ENCODE assay signal across 9 cellular contexts in genomic region chr9:129665814-129666511, GRCh38. TPM values are rescaled to one million over a fixed set of nuclear protein-coding genes. Genes with fewer than 3 reads are reported as not detected.
DNase-seq lines count a peak whose midpoint lies in the region; ATAC-seq lines count a peak whose summit lies in the region.
"Had no signal": no experiment of that assay in that cellular context is flagged by ENCODE, and none has a peak within 500 bp of the region (broad histone marks: within the 10 kb centered on the region; RNA-seq: fewer than 3 reads in every experiment).

No MANE protein-coding gene starts in this region.

- H3K27ac ChIP-seq in iPS-18a (ENCODE audit: low read length), result no peak overlapping the region
- H3K27ac ChIP-seq: 22Rv1 had no signal

- peak; percentile 53 for ATAC-seq in stimulated activated naive CD8-positive, alpha-beta T cell treated with anti-CD3 and anti-CD28 coated beads, Interleukin-15, amount 100 ng/mL, for 72 hours
- ATAC-seq in GM18498 (IDR thresholded peaks at IDR 0.05; ENCODE audit: unreplicated experiment), result no peak

- DNase-seq in DMS 273 (lab: John Stamatoyannopoulos, UW; ENCODE audit: unreplicated experiment) (peak; percentile 50), DMS 273 treated with DMSO at 0.1 percent for 48 hours (lab: John Stamatoyannopoulos, UW) (no peak), NCI-H146 treated with DMSO at 0.1 percent for 48 hours (lab: John Stamatoyannopoulos, UW; ENCODE audit: unreplicated experiment) (no peak)
- no peak for DNase-seq in activated T-helper 1 cell treated with anti-CD3 and anti-CD28 coated beads, Interleukin-12 subunit alpha, Interleukin-12 subunit beta, Interleukin-2, Interleukin-4 antibody, amounts not matched to agents 30 ng/mL and 10 ng/mL and 1 ng/mL, durations not matched to agents 14 hours and 24 hours and 36 hours (ENCODE audit: low spot score)
- no peak for DNase-seq in stimulated activated naive CD8-positive, alpha-beta T cell treated with anti-CD3 and anti-CD28 coated beads, Interleukin-15, amount 100 ng/mL, for 72 hours
- DNase-seq in effector CD8-positive, alpha-beta T cell (lab: John Stamatoyannopoulos, UW), result no peak

- peak overlapping the region; percentile 50 for H3K4me3 ChIP-seq in iPS-18a (ENCODE audit: low read length)

- H3K9me3 Mint-ChIP-seq in activated T-helper 1 cell treated with anti-CD3 and anti-CD28 coated beads, Interleukin-12 subunit alpha, Interleukin-12 subunit beta, Interleukin-2, Interleukin-4 antibody, amounts not matched to agents 30 ng/mL and 10 ng/mL and 1 ng/mL, durations not matched to agents 14 hours and 24 hours and 36 hours, result no peaks in the 10 kb centered on the region
- H3K9me3 Mint-ChIP-seq in stimulated activated naive CD8-positive, alpha-beta T cell treated with anti-CD3 and anti-CD28 coated beads, Interleukin-15, amount 100 ng/mL, for 72 hours, result no peaks in the 10 kb centered on the region

- no peaks in the 10 kb centered on the region for H3K36me3 Mint-ChIP-seq in activated T-helper 1 cell treated with anti-CD3 and anti-CD28 coated beads, Interleukin-12 subunit alpha, Interleukin-12 subunit beta, Interleukin-2, Interleukin-4 antibody, amounts not matched to agents 30 ng/mL and 10 ng/mL and 1 ng/mL, durations not matched to agents 14 hours and 24 hours and 36 hours (ENCODE audit: low read depth)

- H3K9me3 ChIP-seq in iPS-18a (ENCODE audit: control insufficient read depth, low read depth, low read length), result no peaks in the 10 kb centered on the region

- intact Hi-C loops in activated T-helper 1 cell treated with anti-CD3 and anti-CD28 coated beads, Interleukin-12 subunit alpha, Interleukin-12 subunit beta, Interleukin-2, Interleukin-4 antibody, amounts not matched to agents 30 ng/mL and 10 ng/mL and 1 ng/mL, durations not matched to agents 14 hours and 24 hours and 36 hours (cut with micrococcal nuclease), result loop anchor here (2.0 kb wide), 1 partner anchor 23 kb away; the partner anchor contains the start of gene ASB6

- no peak overlapping the region for H3K27ac Mint-ChIP-seq in activated T-helper 1 cell treated with anti-CD3 and anti-CD28 coated beads, Interleukin-12 subunit alpha, Interleukin-12 subunit beta, Interleukin-2, Interleukin-4 antibody, amounts not matched to agents 30 ng/mL and 10 ng/mL and 1 ng/mL, durations not matched to agents 14 hours and 24 hours and 36 hours
- H3K27ac Mint-ChIP-seq in stimulated activated naive CD8-positive, alpha-beta T cell treated with anti-CD3 and anti-CD28 coated beads, Interleukin-15, amount 100 ng/mL, for 72 hours, result no peak overlapping the region

- H3K36me3 ChIP-seq in iPS-18a (ENCODE audit: control insufficient read depth, low read depth, low read length), result no peaks in the 10 kb centered on the region

- peaks cover 37% of the 10 kb centered on the region for H3K27me3 ChIP-seq in iPS-18a (ENCODE audit: control insufficient read depth, insufficient read depth, low read length)

- H3K4me1 ChIP-seq in iPS-18a (ENCODE audit: control insufficient read depth, low read depth, low read length), result no peaks in the 10 kb centered on the region

- peaks cover 27% of the 10 kb centered on the region for H3K27me3 Mint-ChIP-seq in activated T-helper 1 cell treated with anti-CD3 and anti-CD28 coated beads, Interleukin-12 subunit alpha, Interleukin-12 subunit beta, Interleukin-2, Interleukin-4 antibody, amounts not matched to agents 30 ng/mL and 10 ng/mL and 1 ng/mL, durations not matched to agents 14 hours and 24 hours and 36 hours (ENCODE audit: insufficient read depth)
- peaks cover 49% of the 10 kb centered on the region for H3K27me3 Mint-ChIP-seq in stimulated activated naive CD8-positive, alpha-beta T cell treated with anti-CD3 and anti-CD28 coated beads, Interleukin-15, amount 100 ng/mL, for 72 hours

- H3K4me1 Mint-ChIP-seq in activated T-helper 1 cell treated with anti-CD3 and anti-CD28 coated beads, Interleukin-12 subunit alpha, Interleukin-12 subunit beta, Interleukin-2, Interleukin-4 antibody, amounts not matched to agents 30 ng/mL and 10 ng/mL and 1 ng/mL, durations not matched to agents 14 hours and 24 hours and 36 hours (ENCODE audit: low read depth), result peaks cover 6% of the 10 kb centered on the region
- H3K4me1 Mint-ChIP-seq in stimulated activated naive CD8-positive, alpha-beta T cell treated with anti-CD3 and anti-CD28 coated beads, Interleukin-15, amount 100 ng/mL, for 72 hours, result peaks cover 16% of the 10 kb centered on the region

- peak overlapping the region; percentile 59 for H3K4me3 Mint-ChIP-seq in activated T-helper 1 cell treated with anti-CD3 and anti-CD28 coated beads, Interleukin-12 subunit alpha, Interleukin-12 subunit beta, Interleukin-2, Interleukin-4 antibody, amounts not matched to agents 30 ng/mL and 10 ng/mL and 1 ng/mL, durations not matched to agents 14 hours and 24 hours and 36 hours
- H3K4me3 Mint-ChIP-seq in stimulated activated naive CD8-positive, alpha-beta T cell treated with anti-CD3 and anti-CD28 coated beads, Interleukin-15, amount 100 ng/mL, for 72 hours, result peak overlapping the region; percentile 39 to 61

- H3K9ac ChIP-seq in iPS-18a (ENCODE audit: low read length), result no peak overlapping the region

RNA-seq across cellular contexts. Expression of gene PRRX2, which starts 0.5 kb away (rescaled TPM):
- total RNA-seq in activated T-helper 1 cell treated with anti-CD3 and anti-CD28 coated beads, Interleukin-12 subunit alpha, Interleukin-12 subunit beta, Interleukin-2, Interleukin-4 antibody, amounts not matched to agents 30 ng/mL and 10 ng/mL and 1 ng/mL, durations not matched to agents 14 hours and 24 hours and 36 hours, result 6.2 and 7.8 TPM in 2 replicates

RNA-seq across cellular contexts. Expression of gene ASB6, which starts 24.0 kb away (rescaled TPM):
- total RNA-seq in activated T-helper 1 cell treated with anti-CD3 and anti-CD28 coated beads, Interleukin-12 subunit alpha, Interleukin-12 subunit beta, Interleukin-2, Interleukin-4 antibody, amounts not matched to agents 30 ng/mL and 10 ng/mL and 1 ng/mL, durations not matched to agents 14 hours and 24 hours and 36 hours, result 24.0 TPM in 2 replicates

RNA-seq across cellular contexts. Expression of gene NTMT1, which starts 40.0 kb away (rescaled TPM):
- total RNA-seq in activated T-helper 1 cell treated with anti-CD3 and anti-CD28 coated beads, Interleukin-12 subunit alpha, Interleukin-12 subunit beta, Interleukin-2, Interleukin-4 antibody, amounts not matched to agents 30 ng/mL and 10 ng/mL and 1 ng/mL, durations not matched to agents 14 hours and 24 hours and 36 hours, result 67.1 and 67.3 TPM in 2 replicates

RNA-seq across cellular contexts. Expression of gene C9orf50, which starts 45.1 kb away (rescaled TPM):
- total RNA-seq in activated T-helper 1 cell treated with anti-CD3 and anti-CD28 coated beads, Interleukin-12 subunit alpha, Interleukin-12 subunit beta, Interleukin-2, Interleukin-4 antibody, amounts not matched to agents 30 ng/mL and 10 ng/mL and 1 ng/mL, durations not matched to agents 14 hours and 24 hours and 36 hours, result not detected in 2 replicates
